ENCODE assay signal across 8 cellular contexts in genomic region chr3:56347219-56347871, GRCh38.
DNase-seq lines count a peak whose midpoint lies in the region; ATAC-seq and TF ChIP-seq lines count a peak whose summit lies in the region.

No MANE protein-coding gene starts in this region.

- H3K4me3 ChIP-seq in AG09309 (ENCODE audit: control insufficient read depth, low read depth, low read length) (no peak overlapping the region), fibroblast of the aortic adventitia (ENCODE audit: low read depth, low read length) (no peak overlapping the region)

- DNase-seq in AG09309 (ENCODE audit: low read depth) (no peak), GM13976 (ENCODE audit: low spot score) (peak; percentile 12), RKO (ENCODE audit: low spot score) (peak; percentile 9), fibroblast of the aortic adventitia (ENCODE audit: low read depth) (no peak), NCI-H345 treated with DMSO at 0.1 percent for 48 hours (lab: John Stamatoyannopoulos, UW; ENCODE audit: unreplicated experiment) (no peak), LoVo (ENCODE audit: low spot score) (no peak)
- peak; percentile 51 for DNase-seq in stimulated activated naive CD8-positive, alpha-beta T cell treated with anti-CD3 and anti-CD28 coated beads, Interleukin-15, Interleukin-2, amounts not matched to agents 100 U/mL and 50 U/mL, for 24 hours

- in situ Hi-C loops in GM13976 (cut with MboI; ENCODE audit: low sequenced_read_pairs, unreplicated experiment), result no loop called here

- ATAC-seq in stimulated activated naive CD8-positive, alpha-beta T cell treated with anti-CD3 and anti-CD28 coated beads, Interleukin-15, Interleukin-2, amounts not matched to agents 100 U/mL and 50 U/mL, for 24 hours, result peak; percentile 40
- no peak for ATAC-seq in HG03045 (IDR thresholded peaks at IDR 0.05; ENCODE audit: unreplicated experiment)

- TF ChIP-seq CTCF in AG09309 (IDR thresholded peaks at IDR 0.05; ENCODE audit: control insufficient read depth, insufficient read depth, low read depth, low read length, missing control alignments) (peak; percentile 18), GM13976 (IDR thresholded peaks at IDR 0.05; ENCODE audit: borderline replicate concordance, control extremely low read depth, extremely low read depth, insufficient read depth, missing control alignments) (peak; percentile 42), fibroblast of the aortic adventitia (IDR thresholded peaks at IDR 0.05; ENCODE audit: insufficient read depth, low read length) (peak; percentile 24)

Comparison
In these comparisons a context has a peak if more than half of its experiments do, and no peak if none do; other contexts are left out.
1. DNase-seq: peak in GM13976 (single experiment), RKO (single experiment) and stimulated activated naive CD8-positive, alpha-beta T cell treated with anti-CD3 and anti-CD28 coated beads, Interleukin-15, Interleukin-2, amounts not matched to agents 100 U/mL and 50 U/mL, for 24 hours (single experiment); none in AG09309 (single experiment), fibroblast of the aortic adventitia (single experiment), NCI-H345 treated with DMSO at 0.1 percent for 48 hours (single experiment) and LoVo (single experiment).
2. Peak in every context shown above with its lines, with median percentiles within 50 percentile points of each other: CTCF ChIP-seq.